8 cellular contexts compared by ENCODE assay signal in genomic region chr10:103554488-103555320, GRCh38.
DNase-seq lines count a peak whose midpoint lies in the region; ATAC-seq, FAIRE-seq and TF ChIP-seq lines count a peak whose summit lies in the region.

No MANE protein-coding gene starts in this region.

- no peak overlapping the region for H3K9ac ChIP-seq in endothelial cell of umbilical vein (replicated peaks; ENCODE audit: extremely low read depth, insufficient read depth, low read length)

- CTCF ChIA-PET in endothelial cell of umbilical vein (lab: Charles Lee): interaction anchor here (0.9 to 1.8 kb wide), 2 partner anchors 9 to 66 kb away, joined by 3 to 8 read pairs; no protein-coding TSS in a partner anchor

- no peaks in the 10 kb centered on the region for H3K79me2 ChIP-seq in endothelial cell of umbilical vein (ENCODE audit: control insufficient read depth, insufficient read depth, low read length)

- POLR2A ChIA-PET in endothelial cell of umbilical vein (lab: Charles Lee): no interaction called here

- H3K4me2 ChIP-seq in endothelial cell of umbilical vein (ENCODE audit: insufficient read depth, low read length): no peak overlapping the region

- DNase-seq in DMS53 (lab: John Stamatoyannopoulos, UW) (peak; percentile 95), NCI-H1048 (lab: John Stamatoyannopoulos, UW) (peak; percentile 44), endothelial cell of umbilical vein (ENCODE audit: low read depth, low spot score) (peak; percentile 20), midbrain (lab: John Stamatoyannopoulos, UW) (peak; percentile 29), tibial artery (peak in 1 of 2 donors; percentile 41), GM20000 (ENCODE audit: low spot score) (no peak)

- intact Hi-C loops in endothelial cell of umbilical vein (cut with micrococcal nuclease) (no loop called here), tibial artery (cut with DNase I; ENCODE audit: low total_unique reads) (no loop called here)

- H3K36me3 ChIP-seq in endothelial cell of umbilical vein (ENCODE audit: control insufficient read depth in 2 of 2, extremely low read depth in 1 of 2, insufficient read depth in 2 of 2, low read length in 2 of 2): no peaks in the 10 kb centered on the region
- no peaks in the 10 kb centered on the region for H3K36me3 ChIP-seq in tibial artery

- TF ChIP-seq POLR2A in endothelial cell of umbilical vein (IDR thresholded peaks at IDR 0.05; ENCODE audit: low read depth, low read length): no peak

- H4K20me1 ChIP-seq in endothelial cell of umbilical vein (replicated peaks; ENCODE audit: control insufficient read depth, extremely low read depth, insufficient read depth, low read length): no peaks in the 10 kb centered on the region

- dilution Hi-C loops in endothelial cell of umbilical vein (cut with MboI; ENCODE audit: extremely low pct_ligation_motif_present, low sequenced_read_pairs): no loop called here

- no peak for ATAC-seq in HG02870 (IDR thresholded peaks at IDR 0.05; ENCODE audit: unreplicated experiment)

- H3K4me1 ChIP-seq in endothelial cell of umbilical vein (ENCODE audit: control insufficient read depth, extremely low read depth, insufficient read depth, low read length) (no peaks in the 10 kb centered on the region), tibial artery (peaks cover 0 to 16% (median 12%) of the 10 kb centered on the region in 4 donors)

- peaks cover 19 to 25% of the 10 kb centered on the region in 2 experiments for H3K27me3 ChIP-seq in endothelial cell of umbilical vein (ENCODE audit: control insufficient read depth in 2 of 2, insufficient read depth in 2 of 2, low read length in 2 of 2)
- peaks cover 0 to 8% of the 10 kb centered on the region in 2 donors for H3K27me3 ChIP-seq in tibial artery

- H2AFZ ChIP-seq in endothelial cell of umbilical vein (ENCODE audit: low read depth, low read length): no peak overlapping the region

- no peaks in the 10 kb centered on the region for H3K9me3 ChIP-seq in endothelial cell of umbilical vein (replicated peaks; ENCODE audit: control insufficient read depth, insufficient read depth, low read length)
- no peaks in the 10 kb centered on the region for H3K9me3 ChIP-seq in tibial artery

- TF ChIP-seq CTCF in VCaP (conservative IDR thresholded peaks at IDR 0.05): no peak
- no peak for TF ChIP-seq CTCF in endothelial cell of umbilical vein (IDR thresholded peaks at IDR 0.05; ENCODE audit: extremely low read depth in 1 of 2, insufficient read depth in 1 of 2, low read depth in 1 of 2, low read length in 2 of 2)
- no peak for TF ChIP-seq CTCF in tibial artery (IDR thresholded peaks at IDR 0.05)
- no peak for TF ChIP-seq CTCF in GM20000 (IDR thresholded peaks at IDR 0.05; ENCODE audit: extremely low read depth, missing control alignments)

- BruUV-seq in endothelial cell of umbilical vein (replicated peaks; lab: Mats Ljungman, UMichigan): no TSS peak

- peak; percentile 63 for FAIRE-seq in endothelial cell of umbilical vein (lab: Jason Lieb, UNC)

- no peaks in the 10 kb centered on the region for H3K9me1 ChIP-seq in endothelial cell of umbilical vein (replicated peaks; ENCODE audit: control insufficient read depth, extremely low read depth, insufficient read depth, low read length)

- peak overlapping the region in 1 of 3 experiments; percentile 25 for H3K4me3 ChIP-seq in endothelial cell of umbilical vein (replicated peaks in 1 of 3; ENCODE audit: insufficient read depth in 1 of 3, low read depth in 1 of 3, low read length in 3 of 3)
- H3K4me3 ChIP-seq in tibial artery: peak overlapping the region; percentile 44 to 60

- H3K27ac ChIP-seq in VCaP (peak overlapping the region; percentile 63), endothelial cell of umbilical vein (ENCODE audit: insufficient read depth, low read depth, low read length) (no peak overlapping the region), tibial artery (peak overlapping the region in 1 of 2 donors; percentile 18)

TF ChIP-seq in endothelial cell of umbilical vein, 7 proteins besides CTCF, POLR2A, EP300 and RAD21:
- no peak for TF ChIP-seq JUN (IDR thresholded peaks at IDR 0.05; ENCODE audit: borderline replicate concordance, insufficient read depth, insufficient read length, low read depth)
- no peak for TF ChIP-seq EZH2 (IDR thresholded peaks at IDR 0.05; ENCODE audit: borderline replicate concordance, low read depth, low read length, severe bottlenecking)
- no peak for TF ChIP-seq MYC (IDR thresholded peaks at IDR 0.05; ENCODE audit: low read depth, low read length)
- no peak for TF ChIP-seq FOS (IDR thresholded peaks at IDR 0.05; ENCODE audit: borderline replicate concordance, insufficient read depth, low read length)
- no peak for TF ChIP-seq GATA2 (IDR thresholded peaks at IDR 0.05; ENCODE audit: insufficient read depth, insufficient read length, low read depth, low read length)
- no peak for TF ChIP-seq MAX (IDR thresholded peaks at IDR 0.05; ENCODE audit: insufficient read depth, insufficient read length)
- no peak for TF ChIP-seq POLR2AphosphoS5 (IDR thresholded peaks at IDR 0.05; ENCODE audit: insufficient read depth, low read depth, low read length)
